ENCODE assay signal across 9 cellular contexts in genomic region chr19:14006766-14007562, GRCh38. TPM values are rescaled to one million over a fixed set of nuclear protein-coding genes. Genes with fewer than 3 reads are reported as not detected.
A peak's percentile ranks its signal among the peaks of the same experiment; 100 is the strongest.
DNase-seq lines count a peak whose midpoint lies in the region; ATAC-seq, FAIRE-seq and TF ChIP-seq lines count a peak whose summit lies in the region.
"Had no signal": no experiment of that assay in that cellular context is flagged by ENCODE, and none has a peak within 500 bp of the region (broad histone marks: within the 10 kb centered on the region; RNA-seq: fewer than 3 reads in every experiment).

No MANE protein-coding gene starts in this region.

- no peaks in the 10 kb centered on the region for H3K9me3 ChIP-seq in MG63
- H3K9me3 ChIP-seq in kidney (ENCODE audit: control insufficient read depth in 1 of 2, low read length in 2 of 2) = no peaks in the 10 kb centered on the region
- H3K9me3 ChIP-seq in stomach = no peaks in the 10 kb centered on the region

- peak overlapping the region; percentile 72 for H3K4me3 ChIP-seq in MG63
- peak overlapping the region; percentile 75 for H3K4me3 ChIP-seq in astrocyte of the spinal cord (ENCODE audit: low read depth, low read length)
- peak overlapping the region; percentile 66 to 92 for H3K4me3 ChIP-seq in kidney (ENCODE audit: low read length in 2 of 2)
- peak overlapping the region; percentile 49 to 99 (median 74) for H3K4me3 ChIP-seq in stomach

- H3K9ac ChIP-seq in kidney (ENCODE audit: low read length in 2 of 2) = peak overlapping the region; percentile 61 to 98

- FAIRE-seq in H54 (lab: Jason Lieb, UNC) = no peak
- FAIRE-seq in kidney (lab: Jason Lieb, UNC) = no peak

- no peak for TF ChIP-seq CTCF in astrocyte of the spinal cord (IDR thresholded peaks at IDR 0.05; ENCODE audit: low read depth, low read length)
- TF ChIP-seq CTCF in kidney (IDR thresholded peaks at IDR 0.05; ENCODE audit: borderline replicate concordance, extremely low read depth, insufficient read depth) = no peak
- no peak for TF ChIP-seq CTCF in stomach (IDR thresholded peaks at IDR 0.05)

- H3K27ac ChIP-seq in kidney (ENCODE audit: low read depth in 2 of 2, low read length in 2 of 2) (peak overlapping the region; percentile 97 to 100), stomach (peak overlapping the region; percentile 94 to 100 (median 99))

- in situ Hi-C loops in astrocyte of the spinal cord (cut with HindIII; ENCODE audit: low sequenced_read_pairs) = no loop called here

- H3K27me3 ChIP-seq in MG63 = no peaks in the 10 kb centered on the region
- no peaks in the 10 kb centered on the region for H3K27me3 ChIP-seq in stomach

- intact Hi-C loops in kidney (cut with DNase I) = no loop called here
- intact Hi-C loops in stomach (cut with DNase I; ENCODE audit: low total_unique reads) = no loop called here

- peaks cover 3% of the 10 kb centered on the region; the same call in 1 of the 2 replicates for H3K36me3 ChIP-seq in MG63
- H3K36me3 ChIP-seq in kidney (ENCODE audit: control insufficient read depth in 1 of 2, insufficient read depth in 2 of 2, low read length in 2 of 2) = no peaks in the 10 kb centered on the region
- no peaks in the 10 kb centered on the region for H3K36me3 ChIP-seq in stomach

- peak; percentile 63 for TF ChIP-seq EP300 in stomach (IDR thresholded peaks at IDR 0.05)

- no peak for DNase-seq in activated CD4-positive, CD25-positive, alpha-beta regulatory T cell treated with anti-CD3 and anti-CD28 coated beads, Interleukin-2, amount 50 U/mL, for 72 hours
- peak; percentile 68 for DNase-seq in H54 (ENCODE audit: insufficient read length, low spot score)
- peak; percentile 89 for DNase-seq in MG63
- no peak for DNase-seq in astrocyte of the spinal cord (ENCODE audit: low read depth, low spot score)
- DNase-seq in kidney = peak; percentile 96
- no peak for DNase-seq in stomach
- no peak for DNase-seq in cerebellar cortex (ENCODE audit: low spot score)

- WGBS in stomach, 5 donors = 4 to 10% (median 5%) methylated on average over 22 to 56 of the region's 56 CpGs

- peak; percentile 5 to 7 for ATAC-seq in activated CD4-positive, CD25-positive, alpha-beta regulatory T cell treated with anti-CD3 and anti-CD28 coated beads, Interleukin-2, amount 50 U/mL, for 24 hours

- peaks cover 21 to 23% of the 10 kb centered on the region in 2 donors for H3K4me1 ChIP-seq in kidney (ENCODE audit: control insufficient read depth in 1 of 2, insufficient read depth in 1 of 2, low read depth in 1 of 2, low read length in 2 of 2)
- H3K4me1 ChIP-seq in stomach = peaks cover 28 to 41% (median 35%) of the 10 kb centered on the region in 4 donors

- TF ChIP-seq POLR2A in H54 (IDR thresholded peaks at IDR 0.05; ENCODE audit: low read depth, low read length) = peak; percentile 59
- TF ChIP-seq POLR2A in stomach (IDR thresholded peaks at IDR 0.05) = no peak

RNA-seq across cellular contexts. Expression of gene RFX1, which starts 0.8 kb away (rescaled TPM):
- total RNA-seq in MG63 (2014; rRNA removed; shearing (Covaris generic); ENCODE audit: low replicate concordance) = 0.86 and 3.3 TPM in 2 replicates
- 17.9 TPM for total RNA-seq in kidney
- polyA plus RNA-seq in kidney (ENCODE audit: insufficient read depth, low read depth, low replicate concordance) = 5.2 TPM
- total RNA-seq in stomach = 10 to 100 TPM in 1 of 5 donors, 1 to 10 TPM in 3, under 1 TPM in 1; 0.58 to 27.2 (median 2.6) TPM
- 1 to 10 TPM; 3.1 to 6.0 (median 3.6) TPM for polyA plus RNA-seq in stomach

RNA-seq across cellular contexts. Expression of gene RLN3, which starts 21.0 kb away (rescaled TPM):
- total RNA-seq in MG63 (2014; rRNA removed; shearing (Covaris generic); ENCODE audit: low replicate concordance) = not detected in 2 replicates
- total RNA-seq in kidney (not detected), stomach (not detected)
- polyA plus RNA-seq in kidney (ENCODE audit: insufficient read depth, low read depth, low replicate concordance) (not detected), stomach (not detected)
- total RNA-seq: pulmonary artery endothelial cell had no signal

RNA-seq across cellular contexts. Expression of gene IL27RA, which starts 24.6 kb away (rescaled TPM):
- 3.3 and 8.4 TPM in 2 replicates for total RNA-seq in MG63 (2014; rRNA removed; shearing (Covaris generic); ENCODE audit: low replicate concordance)
- total RNA-seq in kidney (14.1 TPM), stomach (10 to 100 TPM in 1 of 5 donors, 1 to 10 TPM in 2, not detected in 2; 2.3 to 11.1 (median 4.0) TPM)
- polyA plus RNA-seq in kidney (ENCODE audit: insufficient read depth, low read depth, low replicate concordance) (3.1 TPM), stomach (1 to 10 TPM; 1.1 to 2.6 (median 1.5) TPM)

RNA-seq across cellular contexts. Expression of gene DCAF15, which starts 54.7 kb away (rescaled TPM):
- 13.8 and 22.9 TPM in 2 replicates for total RNA-seq in MG63 (2014; rRNA removed; shearing (Covaris generic); ENCODE audit: low replicate concordance)
- total RNA-seq in kidney (35.5 TPM), stomach (10 to 100 TPM in 2 of 5 donors, 1 to 10 TPM in 3; 7.1 to 37.3 (median 9.8) TPM)
- polyA plus RNA-seq in kidney (ENCODE audit: insufficient read depth, low read depth, low replicate concordance) (21.9 TPM), stomach (10 to 100 TPM; 21.2 to 32.9 (median 31.3) TPM)

RNA-seq across cellular contexts. Expression of gene PALM3, which starts 54.9 kb away (rescaled TPM):
- total RNA-seq in MG63 (2014; rRNA removed; shearing (Covaris generic); ENCODE audit: low replicate concordance) = not detected in 2 replicates
- total RNA-seq in kidney (19.4 TPM), stomach (100 to 1,000 TPM in 1 of 5 donors, 10 to 100 TPM in 2, 1 to 10 TPM in 2; 4.2 to 100 (median 12.2) TPM)
- polyA plus RNA-seq in kidney (ENCODE audit: insufficient read depth, low read depth, low replicate concordance) (45.8 TPM), stomach (100 to 1,000 TPM in 1 of 3 donors, 10 to 100 TPM in 2; 20.7 to 141 (median 22.5) TPM)

Comparison
In these comparisons a context has a peak if more than half of its experiments do, and no peak if none do; other contexts are left out.
1. DNase-seq: peak in H54 (single experiment), MG63 (single experiment) and kidney (single experiment); none in activated CD4-positive, CD25-positive, alpha-beta regulatory T cell treated with anti-CD3 and anti-CD28 coated beads, Interleukin-2, amount 50 U/mL, for 72 hours (single experiment), astrocyte of the spinal cord (single experiment), stomach (single experiment) and cerebellar cortex (single experiment).
2. Peak in every context shown above with its lines, with median percentiles within 50 percentile points of each other: H3K4me3 ChIP-seq.